In the genomic region with DNA sequence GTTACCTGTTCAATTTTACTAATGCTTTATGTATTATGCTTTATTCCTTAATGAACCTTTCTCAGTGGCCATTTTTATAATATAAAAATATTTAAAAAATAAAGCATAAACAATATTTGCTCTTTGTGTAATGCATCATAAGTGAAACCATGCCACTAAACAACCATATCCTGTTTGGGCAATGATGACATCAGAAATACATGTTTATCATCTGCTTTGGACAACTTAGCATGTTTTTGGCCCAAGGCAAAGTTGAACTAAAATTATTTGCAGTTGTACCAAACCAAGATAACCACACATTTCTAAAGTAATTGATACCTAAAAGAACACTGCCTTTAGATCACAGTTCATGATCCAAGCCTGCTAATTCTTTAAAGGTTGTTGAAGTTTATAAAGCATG, we compare ENCODE assay signal across 16 cellular contexts.
DNase-seq lines count a peak whose midpoint lies in the region; ATAC-seq and TF ChIP-seq lines count a peak whose summit lies in the region.
"Had no signal": no experiment of that assay in that cellular context is flagged by ENCODE, and none has a peak within 500 bp of the region (broad histone marks: within the 10 kb centered on the region; RNA-seq: fewer than 3 reads in every experiment).

No MANE protein-coding gene starts in this region.

- peaks cover 16% of the 10 kb centered on the region for H3K36me3 Mint-ChIP-seq in activated CD8-positive, alpha-beta T cell treated with anti-CD3 and anti-CD28 coated beads, Interleukin-2, amount 10 ng/mL, durations not matched to agents 7 days and 5 days (ENCODE audit: low read depth)

- DNase-seq in AG10803 (ENCODE audit: low read depth) = peak; percentile 41
- DNase-seq in activated CD8-positive, alpha-beta T cell treated with anti-CD3 and anti-CD28 coated beads, Interleukin-2, amount 10 ng/mL, durations not matched to agents 7 days and 5 days = no peak
- peak; percentile 68 for DNase-seq in fibroblast of gingiva (ENCODE audit: low read depth)
- DNase-seq in OCI-LY7 (ENCODE audit: low spot score) = no peak
- DNase-seq: activated CD8-positive, alpha-beta memory T cell treated with anti-CD3 and anti-CD28 coated beads for 24 hours; Calu3; NCI-H1694; NCI-H510A; stimulated activated naive B cell treated with anti-CD40 and anti-IgM and Interleukin-4, amounts not matched to agents 10 μg/mL and 1 μg/mL and 100 μg/mL, for 72 hours; upper lobe of right lung had no signal

- no TSS peak for BruUV-seq in OCI-LY7 (replicated peaks; lab: Mats Ljungman, UMichigan)

- no peak for TF ChIP-seq CTCF in AG10803 (conservative IDR thresholded peaks at IDR 0.05; ENCODE audit: low read length)
- TF ChIP-seq CTCF in OCI-LY7 (conservative IDR thresholded peaks at IDR 0.05; ENCODE audit: low read length) = no peak

- peak overlapping the region; percentile 38 for H3K4me3 Mint-ChIP-seq in activated CD8-positive, alpha-beta T cell treated with anti-CD3 and anti-CD28 coated beads, Interleukin-2, amount 10 ng/mL, durations not matched to agents 7 days and 5 days
- H3K4me3 Mint-ChIP-seq: stimulated activated naive B cell treated with anti-CD40 and anti-IgM and Interleukin-4, amounts not matched to agents 10 μg/mL and 1 μg/mL and 100 μg/mL, for 72 hours had no signal

- CTCF ChIA-PET in activated CD8-positive, alpha-beta T cell treated with anti-CD3 and anti-CD28 coated beads, Interleukin-2, amount 10 ng/mL, durations not matched to agents 7 days and 5 days (lab: Charles Lee) = interaction anchor here (0.8 to 2.3 kb wide), 5 partner anchors 11 to 712 kb away, joined by 3 to 11 read pairs (median 3); no protein-coding TSS in a partner anchor
- CTCF ChIA-PET in OCI-LY7 (lab: Charles Lee; ENCODE audit: unreplicated experiment) = no interaction called here

- H3K4me3 ChIP-seq in AG10803 (ENCODE audit: low read length) (no peak overlapping the region), OCI-LY7 (ENCODE audit: low read depth, low read length, poor library complexity, severe bottlenecking) (no peak overlapping the region)
- H3K4me3 ChIP-seq: smooth muscle cell, upper lobe of right lung had no signal

- no peaks in the 10 kb centered on the region for H3K9me2 ChIP-seq in OCI-LY7 (ENCODE audit: insufficient read depth, low read length)

- ATAC-seq in GM18907 (IDR thresholded peaks at IDR 0.05; ENCODE audit: unreplicated experiment) (peak; percentile 42), HG02885 (IDR thresholded peaks at IDR 0.05; ENCODE audit: poor library complexity, unreplicated experiment) (no peak), HG02678 (IDR thresholded peaks at IDR 0.05; ENCODE audit: unreplicated experiment) (no peak), GM19324 (IDR thresholded peaks at IDR 0.05; ENCODE audit: low FRiP score, unreplicated experiment) (no peak)
- ATAC-seq in activated CD8-positive, alpha-beta T cell treated with anti-CD3 and anti-CD28 coated beads, Interleukin-2, amount 10 ng/mL, durations not matched to agents 7 days and 5 days = no peak
- ATAC-seq: upper lobe of right lung had no signal

- no peaks in the 10 kb centered on the region for H3K79me2 ChIP-seq in OCI-LY7 (ENCODE audit: insufficient read depth, low read depth, low read length)

- H2AFZ ChIP-seq in OCI-LY7 (ENCODE audit: low read length) = no peak overlapping the region

- no peak overlapping the region for H3K27ac ChIP-seq in OCI-LY7 (ENCODE audit: low read depth, low read length, poor library complexity, severe bottlenecking)
- H3K27ac ChIP-seq: upper lobe of right lung had no signal

- no peaks in the 10 kb centered on the region for H3K27me3 Mint-ChIP-seq in activated CD8-positive, alpha-beta T cell treated with anti-CD3 and anti-CD28 coated beads, Interleukin-2, amount 10 ng/mL, durations not matched to agents 7 days and 5 days (ENCODE audit: low read depth)
- H3K27me3 Mint-ChIP-seq: progenitor cell of endocrine pancreas; stimulated activated naive B cell treated with anti-CD40 and anti-IgM and Interleukin-4, amounts not matched to agents 10 μg/mL and 1 μg/mL and 100 μg/mL, for 72 hours had no signal

- POLR2A ChIA-PET in activated CD8-positive, alpha-beta T cell treated with anti-CD3 and anti-CD28 coated beads, Interleukin-2, amount 10 ng/mL, durations not matched to agents 7 days and 5 days (lab: Charles Lee) = no interaction called here
- POLR2A ChIA-PET in OCI-LY7 (lab: Charles Lee) = interaction anchor here (0.6 kb wide), 1 partner anchor 27 kb away, joined by 3 read pairs; no protein-coding TSS in a partner anchor

- no peaks in the 10 kb centered on the region for H3K9me3 ChIP-seq in OCI-LY7 (ENCODE audit: low read length)
- H3K9me3 ChIP-seq: upper lobe of right lung had no signal

- peak overlapping the region; percentile 82 for H3K27ac Mint-ChIP-seq in activated CD8-positive, alpha-beta T cell treated with anti-CD3 and anti-CD28 coated beads, Interleukin-2, amount 10 ng/mL, durations not matched to agents 7 days and 5 days
- H3K27ac Mint-ChIP-seq: progenitor cell of endocrine pancreas; stimulated activated naive B cell treated with anti-CD40 and anti-IgM and Interleukin-4, amounts not matched to agents 10 μg/mL and 1 μg/mL and 100 μg/mL, for 72 hours had no signal

- no peak overlapping the region for H3K4me2 ChIP-seq in OCI-LY7 (ENCODE audit: low read length)
- H3K4me2 ChIP-seq: smooth muscle cell had no signal

- H3K4me1 Mint-ChIP-seq in activated CD8-positive, alpha-beta T cell treated with anti-CD3 and anti-CD28 coated beads, Interleukin-2, amount 10 ng/mL, durations not matched to agents 7 days and 5 days (ENCODE audit: low read depth) = peaks cover 34% of the 10 kb centered on the region
- H3K4me1 Mint-ChIP-seq: stimulated activated naive B cell treated with anti-CD40 and anti-IgM and Interleukin-4, amounts not matched to agents 10 μg/mL and 1 μg/mL and 100 μg/mL, for 72 hours had no signal

- no peaks in the 10 kb centered on the region for H4K20me1 ChIP-seq in OCI-LY7 (ENCODE audit: insufficient read depth, low read length)

- no peaks in the 10 kb centered on the region for H3K4me1 ChIP-seq in OCI-LY7 (ENCODE audit: insufficient read depth, low read length, poor library complexity, severe bottlenecking)
- H3K4me1 ChIP-seq: upper lobe of right lung had no signal

- peaks cover 15% of the 10 kb centered on the region for H3K9me3 Mint-ChIP-seq in activated CD8-positive, alpha-beta T cell treated with anti-CD3 and anti-CD28 coated beads, Interleukin-2, amount 10 ng/mL, durations not matched to agents 7 days and 5 days (ENCODE audit: insufficient read depth)

- H3K36me3 ChIP-seq in OCI-LY7 (ENCODE audit: insufficient read depth, low read length) = no peaks in the 10 kb centered on the region
- H3K36me3 ChIP-seq: upper lobe of right lung had no signal

- intact Hi-C loops in OCI-LY7 (cut with micrococcal nuclease; ENCODE audit: unreplicated experiment) = no loop called here

Comparison
In these comparisons a context has a peak if more than half of its experiments do, and no peak if none do; other contexts are left out.
1. DNase-seq: peak in AG10803 (single experiment) and fibroblast of gingiva (single experiment); none in activated CD8-positive, alpha-beta T cell treated with anti-CD3 and anti-CD28 coated beads, Interleukin-2, amount 10 ng/mL, durations not matched to agents 7 days and 5 days (single experiment) and OCI-LY7 (single experiment).